8 cellular contexts compared by ENCODE assay signal in genomic region chr9:137205126-137206069, GRCh38. TPM values are rescaled to one million over a fixed set of nuclear protein-coding genes. Genes with fewer than 3 reads are reported as not detected.
DNase-seq lines count a peak whose midpoint lies in the region; ATAC-seq, FAIRE-seq and TF ChIP-seq lines count a peak whose summit lies in the region.

Gene NDOR1 (plus strand): TSS chr9:137205700. CDS start chr9:137205778, 78 bp downstream.
Gene TMEM203 (minus strand): TSS chr9:137205648. CDS start chr9:137205414, 234 bp downstream.

- peak; percentile 90 for TF ChIP-seq POLR2A in GM10847 (IDR thresholded peaks at IDR 0.05; ENCODE audit: extremely low read depth, insufficient read length)

- peaks cover 54% of the 10 kb centered on the region for H3K4me1 Mint-ChIP-seq in activated B cell treated with CpG ODN at 0.5 μM for 24 hours

- H3K27me3 Mint-ChIP-seq in activated B cell treated with CpG ODN at 0.5 μM for 24 hours = no peaks in the 10 kb centered on the region

- peaks cover 51 to 61% (median 52%) of the 10 kb centered on the region in 3 donors for H3K4me1 ChIP-seq in skeletal muscle tissue (ENCODE audit: control insufficient read depth in 3 of 3, insufficient read depth in 3 of 3, low read length in 3 of 3)

- H3K27ac ChIP-seq in skeletal muscle tissue (ENCODE audit: low read depth, low read length) = peak within 1 kb of the TSS; percentile 73

- H3K9ac ChIP-seq in skeletal muscle tissue (ENCODE audit: low read depth in 1 of 3, low read length in 3 of 3) = peak within 1 kb of the TSS; percentile 84 to 93 (median 91)

- H3K36me3 ChIP-seq in bronchial epithelial cell (ENCODE audit: control insufficient read depth, insufficient read depth, low read length) (peaks cover 3% of the 10 kb centered on the region), skeletal muscle tissue (ENCODE audit: control insufficient read depth in 3 of 3, insufficient read depth in 3 of 3, low read length in 3 of 3) (peaks cover 3 to 12% (median 3%) of the 10 kb centered on the region in 3 donors)

- no peaks in the 10 kb centered on the region for H3K9me3 ChIP-seq in skeletal muscle tissue (ENCODE audit: control insufficient read depth in 3 of 3, low read length in 3 of 3)

- H3K27me3 ChIP-seq in bronchial epithelial cell (ENCODE audit: control insufficient read depth, insufficient read depth, low read length) = no peaks in the 10 kb centered on the region
- H3K27me3 ChIP-seq in skeletal muscle tissue (ENCODE audit: control insufficient read depth in 3 of 3, insufficient read depth in 3 of 3, low read length in 3 of 3) = no peaks in the 10 kb centered on the region

- H3K4me3 Mint-ChIP-seq in activated B cell treated with CpG ODN at 0.5 μM for 24 hours = peak within 1 kb of the TSS; percentile 92

- POLR2A ChIA-PET in activated B cell treated with CpG ODN at 0.5 μM for 24 hours (lab: Charles Lee) = interaction anchor here (0.6 to 5.3 kb wide), 12 partner anchors 11 to 119 kb away, joined by 3 to 46 read pairs (median 4); partner anchors contain the start of genes MAN1B1, RNF208, RNF224 and SSNA1

- H3K9me3 Mint-ChIP-seq in activated B cell treated with CpG ODN at 0.5 μM for 24 hours = no peaks in the 10 kb centered on the region

- peak within 1 kb of the TSS; percentile 83 for H3K4me3 ChIP-seq in bronchial epithelial cell (ENCODE audit: low read depth, low read length)
- peak within 1 kb of the TSS; percentile 96 to 99 (median 97) for H3K4me3 ChIP-seq in skeletal muscle tissue (ENCODE audit: low read length in 3 of 3)

- ATAC-seq in HG02973 (IDR thresholded peaks at IDR 0.05; ENCODE audit: unreplicated experiment) (peak; percentile 39), activated B cell treated with CpG ODN at 0.5 μM for 24 hours (ENCODE audit: low read depth) (peak; percentile 41), GM18858 (IDR thresholded peaks at IDR 0.05; ENCODE audit: unreplicated experiment) (no peak)

- CTCF ChIA-PET in activated B cell treated with CpG ODN at 0.5 μM for 24 hours (lab: Charles Lee) = interaction anchor here (1.1 to 1.8 kb wide), 3 partner anchors 17 to 31 kb away, joined by 3 to 5 read pairs (median 4); partner anchors contain the start of genes ANAPC2, RNF224 and SSNA1

- no peak for FAIRE-seq in bronchial epithelial cell (lab: Jason Lieb, UNC)

- peaks cover 26% of the 10 kb centered on the region for H3K36me3 Mint-ChIP-seq in activated B cell treated with CpG ODN at 0.5 μM for 24 hours (ENCODE audit: low read depth)

- DNase-seq in NCI-H226 (peak; percentile 80), activated B cell treated with CpG ODN at 0.5 μM for 24 hours (peak; percentile 96), bronchial epithelial cell (ENCODE audit: low read depth) (peak; percentile 53), iPS-NIHi11 (ENCODE audit: low spot score) (peak; percentile 99)

- intact Hi-C loops in activated B cell treated with CpG ODN at 0.5 μM for 24 hours (cut with micrococcal nuclease) = loop anchor here (1.0 kb wide), 3 partner anchors 17 to 36 kb away; partner anchors contain the start of genes ANAPC2, SSNA1 and TUBB4B

- TF ChIP-seq CTCF in activated B cell treated with CpG ODN at 0.5 μM for 24 hours (IDR thresholded peaks at IDR 0.05) (no peak), bronchial epithelial cell (IDR thresholded peaks at IDR 0.05; ENCODE audit: insufficient read depth, low read length, severe bottlenecking) (no peak)

- H3K27ac Mint-ChIP-seq in activated B cell treated with CpG ODN at 0.5 μM for 24 hours = peak within 1 kb of the TSS; percentile 90

RNA-seq across cellular contexts. Expression of gene NDOR1, which starts in this region (rescaled TPM):
- total RNA-seq in activated B cell treated with CpG ODN at 0.5 μM for 24 hours = 27.5 and 38.7 TPM in 2 replicates
- 2.6 and 3.6 TPM in 2 replicates for total RNA-seq in bronchial epithelial cell
- 4.7 TPM for total RNA-seq in skeletal muscle tissue

RNA-seq across cellular contexts. Expression of gene TMEM203, which starts in this region (rescaled TPM):
- total RNA-seq in activated B cell treated with CpG ODN at 0.5 μM for 24 hours (32.7 and 34.1 TPM in 2 replicates), bronchial epithelial cell (38.0 and 39.2 TPM in 2 replicates), skeletal muscle tissue (32.9 TPM)
